In genomic region chr2:84280873-84281272, GRCh38 we compare ENCODE assay signal across 21 cellular contexts.
"Had no signal": no experiment of that assay in that cellular context is flagged by ENCODE, and none has a peak within 500 bp of the region (broad histone marks: within the 10 kb centered on the region; RNA-seq: fewer than 3 reads in every experiment).

No MANE protein-coding gene starts in this region.

- H3K4me3 ChIP-seq: SJCRH30 had no signal

- DNase-seq: KBM-7, MV-4-11, NCI-H1048, NCI-H1105, NCI-H1417, NCI-H1436 treated with DMSO at 0.1 percent for 48 hours, NCI-H1694, NCI-H187 treated with DMSO at 0.1 percent for 48 hours, NCI-H2029 treated with DMSO at 0.1 percent for 48 hours, NCI-H2171 treated with DMSO at 0.1 percent for 48 hours, NCI-H524, NCI-H69, NCI-H774, PC-3, SHP77 treated with DMSO at 0.1 percent for 48 hours, SJCRH30 had no signal

- ATAC-seq: Panc1, PC-3, SK-N-SH treated with all-trans-retinoic acid at 6 μM for 48 hours had no signal

- H3K27ac ChIP-seq: HL-60, RWPE1, SJCRH30 had no signal

- H3K9me3 ChIP-seq: SJCRH30 had no signal

- FAIRE-seq: HTR-8/SVneo had no signal

- H3K36me3 ChIP-seq: SJCRH30 had no signal

- H3K27me3 ChIP-seq: SJCRH30 had no signal

- H3K4me1 ChIP-seq: SJCRH30 had no signal
